In genomic region chr14:50451854-50452253, GRCh38 we compare ENCODE assay signal across 19 cellular contexts. TPM values are rescaled to one million over a fixed set of nuclear protein-coding genes. Genes with fewer than 3 reads are reported as not detected.
A peak's percentile ranks its signal among the peaks of the same experiment; 100 is the strongest.
DNase-seq lines count a peak whose midpoint lies in the region; ATAC-seq and TF ChIP-seq lines count a peak whose summit lies in the region.
"Had no signal": no experiment of that assay in that cellular context is flagged by ENCODE, and none has a peak within 500 bp of the region (broad histone marks: within the 10 kb centered on the region; RNA-seq: fewer than 3 reads in every experiment).

No MANE protein-coding gene starts in this region.

- CTCF ChIA-PET in HCT116 (lab: Charles Lee), result no interaction called here

- H3K4me2 ChIP-seq in HCT116 (ENCODE audit: low read length), result no peak overlapping the region
- H3K4me2 ChIP-seq: KMS-11 had no signal

- no peak for TF ChIP-seq RAD21 in HCT116 (IDR thresholded peaks at IDR 0.05; ENCODE audit: low read depth)

- H3K36me3 ChIP-seq in ACC112 (ENCODE audit: insufficient read depth, low read length) (peaks cover 49% of the 10 kb centered on the region), HCT116 (ENCODE audit: control insufficient read depth in 1 of 2, insufficient read depth in 2 of 2, low read length in 2 of 2) (peaks cover 22 to 30% of the 10 kb centered on the region in 2 experiments)

- no peaks in the 10 kb centered on the region for H3K9me3 ChIP-seq in HCT116 (ENCODE audit: control insufficient read depth in 1 of 2, insufficient read depth in 1 of 2, low read depth in 1 of 2, low read length in 2 of 2)
- H3K9me3 ChIP-seq: Peyer's patch had no signal

- H3K27ac ChIP-seq in ACC112 (ENCODE audit: low read depth, low read length) (peak overlapping the region; percentile 88; the same call in 1 of the 2 replicates), HCT116 (ENCODE audit: low read depth, low read length) (no peak overlapping the region)
- H3K27ac ChIP-seq: C4-2B, KMS-11, Peyer's patch had no signal

- H3K79me2 ChIP-seq in ACC112 (ENCODE audit: control insufficient read depth, insufficient read depth, low read length, unreplicated experiment) (no peaks in the 10 kb centered on the region), HCT116 (ENCODE audit: insufficient read depth, low read length) (no peaks in the 10 kb centered on the region)

- no peaks in the 10 kb centered on the region for H3K9me2 ChIP-seq in HCT116 (ENCODE audit: insufficient read depth)

- H3K4me1 ChIP-seq in ACC112 (ENCODE audit: control insufficient read depth, insufficient read depth, low read length, unreplicated experiment), result peaks cover 37% of the 10 kb centered on the region
- H3K4me1 ChIP-seq in HCT116 (ENCODE audit: control insufficient read depth in 1 of 2, insufficient read depth in 2 of 2, low read length in 2 of 2), result peaks cover 11 to 18% of the 10 kb centered on the region in 2 experiments
- H3K4me1 ChIP-seq: Peyer's patch had no signal

- no peaks in the 10 kb centered on the region for H4K20me1 ChIP-seq in HCT116 (ENCODE audit: insufficient read depth)

- RAD21 ChIA-PET in HCT116 (lab: Charles Lee; ENCODE audit: low non-redundant PET in 1 of 2, low total read pairs in 2 of 2, uncharacterized antibody in 2 of 2, unreplicated experiment in 2 of 2), result no interaction called here

- TF ChIP-seq POLR2A in HCT116 (IDR thresholded peaks at IDR 0.05; ENCODE audit: borderline replicate concordance, extremely low read depth, insufficient read depth, insufficient read length), result no peak

- TF ChIP-seq CTCF in HCT116 (IDR thresholded peaks at IDR 0.05 in 2 of 3, conservative IDR thresholded peaks at IDR 0.05 in 1 of 3; ENCODE audit: borderline replicate concordance in 1 of 3, insufficient read depth in 1 of 3, low read depth in 2 of 3, low read length in 2 of 3), result no peak

- ATAC-seq in HCT116 (no peak), SK-N-SH treated with all-trans-retinoic acid at 6 μM for 48 hours (peak; percentile 25; the same call in 1 of the 3 replicates), GM18511 (IDR thresholded peaks at IDR 0.05; ENCODE audit: unreplicated experiment) (no peak)

- no peak overlapping the region for H2AFZ ChIP-seq in ACC112 (ENCODE audit: low read length, unreplicated experiment)
- no peak overlapping the region for H2AFZ ChIP-seq in HCT116 (ENCODE audit: low read depth, low read length, poor library complexity, severe bottlenecking)

- BruUV-seq in HCT116 (replicated peaks; lab: Mats Ljungman, UMichigan), result no TSS peak

- H3K9ac ChIP-seq in HCT116 (ENCODE audit: low read length), result no peak overlapping the region
- H3K9ac ChIP-seq: KMS-11 had no signal

- DNase-seq in HCT116 (ENCODE audit: low read depth, low spot score) (no peak), iris pigment epithelial cell (ENCODE audit: low read depth) (peak; percentile 7), NCI-H187 (lab: John Stamatoyannopoulos, UW) (no peak), cerebellar cortex (ENCODE audit: low spot score) (no peak), medulla oblongata (ENCODE audit: extremely low spot score) (no peak)
- DNase-seq: CD8-positive, alpha-beta memory T cell; DMS53; EL; GF-D8; H9; NCI-H146; NCI-H526; Peyer's patch; T-helper 1 cell had no signal

- H3K4me3 ChIP-seq in ACC112 (ENCODE audit: low read depth, low read length) (no peak overlapping the region), HCT116 (replicated peaks in 1 of 2; ENCODE audit: low read depth in 1 of 2, low read length in 2 of 2) (no peak overlapping the region)
- H3K4me3 ChIP-seq: Peyer's patch had no signal

- POLR2A ChIA-PET in HCT116 (lab: Charles Lee), result no interaction called here

- H3K27me3 ChIP-seq in ACC112 (ENCODE audit: insufficient read depth, low read length) (no peaks in the 10 kb centered on the region), HCT116 (ENCODE audit: insufficient read depth, low read length) (no peaks in the 10 kb centered on the region)
- H3K27me3 ChIP-seq: Peyer's patch had no signal

- intact Hi-C loops in HCT116 (cut with micrococcal nuclease), result no loop called here

TF ChIP-seq in HCT116, 20 proteins besides CTCF, POLR2A, EP300 and RAD21:
- no peak for TF ChIP-seq ZFX (IDR thresholded peaks at IDR 0.05)
- no peak for TF ChIP-seq CBX3 (IDR thresholded peaks at IDR 0.05; ENCODE audit: low read depth)
- peak; percentile 25 for TF ChIP-seq REST (IDR thresholded peaks at IDR 0.05; ENCODE audit: low read depth)
- no peak for TF ChIP-seq EGR1 (IDR thresholded peaks at IDR 0.05; ENCODE audit: low read depth)

TF ChIP-seq in SK-N-SH treated with all-trans-retinoic acid at 6 μM for 48 hours, 23 proteins besides CTCF, POLR2A, EP300 and RAD21:
- no peak for TF ChIP-seq ESRRG (CRISPR knock-in tag; IDR thresholded peaks at IDR 0.05)
- no peak for TF ChIP-seq TOX (CRISPR knock-in tag; IDR thresholded peaks at IDR 0.05; ENCODE audit: borderline replicate concordance)
- TF ChIP-seq PPARA (CRISPR knock-in tag; IDR thresholded peaks at IDR 0.05; ENCODE audit: borderline replicate concordance), result no peak
- TF ChIP-seq ZFP3 (CRISPR knock-in tag; IDR thresholded peaks at IDR 0.05), result no peak
- TF ChIP-seq ARNTL (CRISPR knock-in tag; IDR thresholded peaks at IDR 0.05; ENCODE audit: borderline replicate concordance, low read depth), result no peak
- TF ChIP-seq CSRNP3 (CRISPR knock-in tag; IDR thresholded peaks at IDR 0.05), result no peak
- TF ChIP-seq CSDC2 (CRISPR knock-in tag; IDR thresholded peaks at IDR 0.05), result no peak
- TF ChIP-seq CREB5 (CRISPR knock-in tag; IDR thresholded peaks at IDR 0.05; ENCODE audit: low read depth), result no peak
- no peak for TF ChIP-seq PATZ1 (CRISPR knock-in tag; IDR thresholded peaks at IDR 0.05; ENCODE audit: borderline replicate concordance)
- TF ChIP-seq OSR1 (CRISPR knock-in tag; IDR thresholded peaks at IDR 0.05), result no peak

RNA-seq across cellular contexts. Expression of gene CDKL1, which starts 55.2 kb away (rescaled TPM):
- total RNA-seq in HCT116 (2021; ENCODE audit: unreplicated experiment), result 7.1 TPM
- polyA plus RNA-seq in HCT116 (2012), result 5.2 and 6.2 TPM in 2 replicates
